9 cellular contexts compared by ENCODE assay signal in the genomic region with DNA sequence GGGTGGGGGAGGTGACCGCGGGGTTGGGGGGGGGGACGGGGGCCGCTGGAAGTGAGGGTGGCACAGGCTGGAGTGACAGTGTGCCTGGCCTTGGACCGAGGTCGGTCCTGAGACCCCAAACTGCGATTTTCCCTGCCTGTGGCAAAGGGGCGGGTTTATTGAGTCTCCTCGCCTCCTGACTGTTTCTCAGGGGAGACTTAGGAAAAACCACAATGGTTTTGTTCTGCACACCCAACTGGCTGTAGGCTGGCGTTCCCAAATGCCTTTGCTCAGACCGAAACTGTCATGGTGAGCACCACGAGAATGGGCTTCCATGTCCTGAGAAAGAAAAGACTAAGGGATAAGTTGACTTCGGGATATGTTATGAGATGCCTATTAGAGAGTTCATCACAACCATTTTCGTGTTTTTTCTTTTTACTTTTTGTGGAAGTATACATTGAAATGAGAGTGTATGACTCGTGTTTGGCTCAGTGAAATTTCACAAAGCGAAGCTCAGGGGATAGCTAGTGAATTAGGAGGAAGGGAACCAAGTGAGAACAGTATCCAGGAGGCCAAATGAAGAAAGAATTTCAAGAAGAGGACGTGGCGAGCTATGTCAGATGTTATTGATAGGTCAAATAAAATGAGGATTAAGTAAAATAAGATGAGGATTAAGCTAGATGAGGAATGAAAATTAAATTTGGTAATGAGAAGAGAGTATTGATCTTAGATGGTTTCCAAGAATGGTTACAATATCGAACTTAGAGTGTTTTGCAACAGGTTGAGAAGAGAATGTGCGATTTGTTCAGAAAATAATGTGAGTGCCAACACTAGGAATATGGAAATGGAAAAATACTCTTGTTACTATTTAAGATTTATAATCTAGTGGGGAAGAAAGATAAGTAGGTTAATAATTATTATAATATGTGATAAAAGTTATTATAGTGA. TPM values are rescaled to one million over a fixed set of nuclear protein-coding genes. Genes with fewer than 3 reads are reported as not detected.
DNase-seq lines count a peak whose midpoint lies in the region; ATAC-seq and TF ChIP-seq lines count a peak whose summit lies in the region.
"Had no signal": no experiment of that assay in that cellular context is flagged by ENCODE, and none has a peak within 500 bp of the region (broad histone marks: within the 10 kb centered on the region; RNA-seq: fewer than 3 reads in every experiment).

No MANE protein-coding gene starts in this region.

- peaks cover 10% of the 10 kb centered on the region for H3K9me3 ChIP-seq in RWPE2 (ENCODE audit: severe bottlenecking)

- no peak for TF ChIP-seq CTCF in GM13976 (IDR thresholded peaks at IDR 0.05; ENCODE audit: borderline replicate concordance, control extremely low read depth, extremely low read depth, insufficient read depth, missing control alignments)
- TF ChIP-seq CTCF in RWPE2 (IDR thresholded peaks at IDR 0.05; ENCODE audit: poor library complexity, severe bottlenecking): no peak
- no peak for TF ChIP-seq CTCF in fibroblast of villous mesenchyme (IDR thresholded peaks at IDR 0.05; ENCODE audit: insufficient read depth, low read depth, low read length)
- TF ChIP-seq CTCF in omental fat pad (IDR thresholded peaks at IDR 0.05): no peak

- H3K27me3 ChIP-seq in RWPE2 (ENCODE audit: insufficient read depth, poor library complexity, severe bottlenecking): no peaks in the 10 kb centered on the region

- ATAC-seq in RWPE2 (ENCODE audit: low read depth): peak; percentile 54
- peak; percentile 23 for ATAC-seq in omental fat pad (ENCODE audit: low FRiP score)
- ATAC-seq in HG02571 (IDR thresholded peaks at IDR 0.05; ENCODE audit: unreplicated experiment): no peak
- no peak for ATAC-seq in GM18520 (IDR thresholded peaks at IDR 0.05; ENCODE audit: unreplicated experiment)
- ATAC-seq in HG03342 (IDR thresholded peaks at IDR 0.05; ENCODE audit: unreplicated experiment): no peak

- peaks cover 15% of the 10 kb centered on the region for H3K36me3 ChIP-seq in RWPE2 (ENCODE audit: low read depth)

- in situ Hi-C loops in GM13976 (cut with MboI; ENCODE audit: low sequenced_read_pairs, unreplicated experiment): no loop called here

- H3K27ac ChIP-seq in RWPE2 (ENCODE audit: poor library complexity, severe bottlenecking): peak overlapping the region; percentile 56

- H3K4me3 ChIP-seq in RWPE2 (ENCODE audit: severe bottlenecking) (peak overlapping the region; percentile 66), fibroblast of villous mesenchyme (ENCODE audit: low read depth, low read length) (peak overlapping the region; percentile 85)

- H3K4me1 ChIP-seq in RWPE2 (ENCODE audit: insufficient read depth, poor library complexity, severe bottlenecking): peaks cover 9% of the 10 kb centered on the region

- DNase-seq in Ammon's horn (ENCODE audit: low spot score) (peak; percentile 35), GM13976 (ENCODE audit: low spot score) (peak; percentile 37), RWPE2 (ENCODE audit: low spot score) (peak; percentile 24), fibroblast of villous mesenchyme (ENCODE audit: low read depth) (peak; percentile 56), omental fat pad (ENCODE audit: low spot score) (no peak)

RNA-seq across cellular contexts. Expression of a gene that starts 0.9 kb away (rescaled TPM):
- total RNA-seq in fibroblast of villous mesenchyme: 17.7 and 23.3 TPM in 2 replicates
- 100 to 1,000 TPM in 3 of 4 donors, 10 to 100 TPM in 1; 80.7 to 201 (median 139) TPM for total RNA-seq in omental fat pad

RNA-seq across cellular contexts. Expression of a gene that starts 8.6 kb away (rescaled TPM):
- total RNA-seq in fibroblast of villous mesenchyme: not detected in 2 replicates
- total RNA-seq in omental fat pad: not detected

RNA-seq across cellular contexts. Expression of a gene that starts 48.5 kb away (rescaled TPM):
- total RNA-seq in fibroblast of villous mesenchyme: not detected in 2 replicates
- not detected for total RNA-seq in omental fat pad
- total RNA-seq: NCI-H460 had no signal

Comparison
In these comparisons a context has a peak if more than half of its experiments do, and no peak if none do; other contexts are left out.
1. ATAC-seq: peak in RWPE2 (single experiment) and omental fat pad (single experiment); none in HG02571 (single experiment), GM18520 (single experiment) and HG03342 (single experiment).